28 cellular contexts compared by ENCODE assay signal in genomic region chr6:92270365-92270764, GRCh38.
"Had no signal": no experiment of that assay in that cellular context is flagged by ENCODE, and none has a peak within 500 bp of the region (broad histone marks: within the 10 kb centered on the region; RNA-seq: fewer than 3 reads in every experiment).

No MANE protein-coding gene starts in this region.

- H3K9me3 ChIP-seq: colonic mucosa, esophagus muscularis mucosa, esophagus squamous epithelium, gastrocnemius medialis, gastroesophageal sphincter, heart left ventricle, heart right ventricle had no signal

- H3K27me3 ChIP-seq: colonic mucosa, esophagus muscularis mucosa, esophagus squamous epithelium, foreskin keratinocyte, gastrocnemius medialis, gastroesophageal sphincter, heart left ventricle, heart right ventricle had no signal

- H3K4me3 Mint-ChIP-seq: dendritic cell treated with granulocyte-macrophage colony-stimulating factor and Interleukin-4, amounts not matched to agents 40 ng/mL and 50 ng/mL, for 4 days; effector memory CD8-positive, alpha-beta T cell; endodermal cell had no signal

- H3K27ac ChIP-seq: colonic mucosa, coronary artery, dorsolateral prefrontal cortex, epithelial cell of prostate, esophagus muscularis mucosa, esophagus squamous epithelium, foreskin keratinocyte, gastrocnemius medialis, gastroesophageal sphincter, heart left ventricle, heart right ventricle had no signal

- FAIRE-seq: colon, endometrium, endothelial cell of umbilical vein, frontal cortex had no signal

- H3K9me3 Mint-ChIP-seq: dendritic cell treated with granulocyte-macrophage colony-stimulating factor and Interleukin-4, amounts not matched to agents 40 ng/mL and 50 ng/mL, for 4 days; endodermal cell had no signal

- H3K4me1 ChIP-seq: colonic mucosa, esophagus muscularis mucosa, esophagus squamous epithelium, foreskin keratinocyte, gastrocnemius medialis, gastroesophageal sphincter, heart left ventricle, heart right ventricle had no signal

- H3K36me3 ChIP-seq: colonic mucosa, esophagus muscularis mucosa, esophagus squamous epithelium, gastrocnemius medialis, gastroesophageal sphincter, heart left ventricle, heart right ventricle had no signal

- DNase-seq: colonic mucosa; cortex of kidney; dorsolateral prefrontal cortex; effector CD4-positive, alpha-beta T cell; effector CD8-positive, alpha-beta T cell; effector memory CD4-positive, alpha-beta T cell; effector memory CD8-positive, alpha-beta T cell; endodermal cell; erythroblast; esophagus squamous epithelium; foreskin fibroblast; foreskin keratinocyte; foreskin melanocyte; gastrocnemius medialis; glutamatergic neuron; head of caudate nucleus; heart left ventricle; heart right ventricle had no signal

- H3K27ac Mint-ChIP-seq: dendritic cell treated with granulocyte-macrophage colony-stimulating factor and Interleukin-4, amounts not matched to agents 40 ng/mL and 50 ng/mL, for 4 days; effector memory CD8-positive, alpha-beta T cell; endodermal cell had no signal

- H3K4me3 ChIP-seq: colonic mucosa, coronary artery, dorsolateral prefrontal cortex, esophagus muscularis mucosa, esophagus squamous epithelium, gastrocnemius medialis, gastroesophageal sphincter, heart left ventricle, heart right ventricle had no signal

- ATAC-seq: effector memory CD8-positive, alpha-beta T cell; esophagus mucosa; foreskin keratinocyte; gastrocnemius medialis; gastroesophageal sphincter; heart left ventricle; heart right ventricle had no signal

- H3K27me3 Mint-ChIP-seq: dendritic cell treated with granulocyte-macrophage colony-stimulating factor and Interleukin-4, amounts not matched to agents 40 ng/mL and 50 ng/mL, for 4 days; effector memory CD8-positive, alpha-beta T cell had no signal
